Comparison of ENCODE assay signal across 8 cellular contexts in genomic region chr14:22276913-22277816, GRCh38.
A peak's percentile ranks its signal among the peaks of the same experiment; 100 is the strongest.
DNase-seq lines count a peak whose midpoint lies in the region; ATAC-seq, FAIRE-seq and TF ChIP-seq lines count a peak whose summit lies in the region.

No MANE protein-coding gene starts in this region.

- no peaks in the 10 kb centered on the region for H3K36me3 Mint-ChIP-seq in mesothelial cell of epicardium
- no peaks in the 10 kb centered on the region for H3K36me3 Mint-ChIP-seq in CD8-positive, alpha-beta memory T cell
- H3K36me3 Mint-ChIP-seq in stimulated activated effector memory CD8-positive, alpha-beta T cell treated with anti-CD3 and anti-CD28 coated beads, Interleukin-12 subunit alpha, Interleukin-12 subunit beta, amount 100 ng/mL, for 72 hours: no peaks in the 10 kb centered on the region

- BruUV-seq in K562 (replicated peaks; lab: Mats Ljungman, UMichigan): no TSS peak

- peaks cover 17% of the 10 kb centered on the region for H3K27me3 Mint-ChIP-seq in mesothelial cell of epicardium (ENCODE audit: low read depth)
- H3K27me3 Mint-ChIP-seq in CD8-positive, alpha-beta memory T cell: no peaks in the 10 kb centered on the region

- H3K4me1 Mint-ChIP-seq in mesothelial cell of epicardium: peaks cover 22% of the 10 kb centered on the region
- H3K4me1 Mint-ChIP-seq in CD8-positive, alpha-beta memory T cell: no peaks in the 10 kb centered on the region
- no peaks in the 10 kb centered on the region for H3K4me1 Mint-ChIP-seq in stimulated activated effector memory CD8-positive, alpha-beta T cell treated with anti-CD3 and anti-CD28 coated beads, Interleukin-12 subunit alpha, Interleukin-12 subunit beta, amount 100 ng/mL, for 72 hours

- no peaks in the 10 kb centered on the region for H3K4me1 ChIP-seq in K562 (replicated peaks in 1 of 2; ENCODE audit: control insufficient read depth in 2 of 2, insufficient read depth in 2 of 2, low read length in 2 of 2)
- H3K4me1 ChIP-seq in CD8-positive, alpha-beta memory T cell (ENCODE audit: insufficient read depth, low read length): no peaks in the 10 kb centered on the region

- no peak overlapping the region for H3K4me2 ChIP-seq in K562 (ENCODE audit: insufficient read depth, low read length)

- no peak for TF ChIP-seq POLR2A in K562 (conservative IDR thresholded peaks at IDR 0.05)

- H3K27me3 ChIP-seq in K562 (ENCODE audit: control insufficient read depth in 2 of 2, insufficient read depth in 2 of 2, low read length in 2 of 2): no peaks in the 10 kb centered on the region
- no peaks in the 10 kb centered on the region for H3K27me3 ChIP-seq in CD8-positive, alpha-beta memory T cell (ENCODE audit: insufficient read depth, low read length, poor library complexity, severe bottlenecking)

- 7% methylated on average over 4 of the region's 4 CpGs for WGBS in K562 (ENCODE audit: insufficient coverage, low coverage, missing lambda C conversion rate)

- intact Hi-C loops in K562 (cut with micrococcal nuclease): no loop called here

- H3K9me3 Mint-ChIP-seq in mesothelial cell of epicardium: no peaks in the 10 kb centered on the region
- H3K9me3 Mint-ChIP-seq in CD8-positive, alpha-beta memory T cell: no peaks in the 10 kb centered on the region
- no peaks in the 10 kb centered on the region for H3K9me3 Mint-ChIP-seq in stimulated activated effector memory CD8-positive, alpha-beta T cell treated with anti-CD3 and anti-CD28 coated beads, Interleukin-12 subunit alpha, Interleukin-12 subunit beta, amount 100 ng/mL, for 72 hours

- in situ Hi-C loops in K562 (cut with MboI): no loop called here

- TF ChIP-seq EP300 in K562 (IDR thresholded peaks at IDR 0.05; ENCODE audit: low read length): no peak

- no peak overlapping the region for H3K27ac Mint-ChIP-seq in mesothelial cell of epicardium
- no peak overlapping the region for H3K27ac Mint-ChIP-seq in CD8-positive, alpha-beta memory T cell
- H3K27ac Mint-ChIP-seq in stimulated activated effector memory CD8-positive, alpha-beta T cell treated with anti-CD3 and anti-CD28 coated beads, Interleukin-12 subunit alpha, Interleukin-12 subunit beta, amount 100 ng/mL, for 72 hours: no peak overlapping the region

- no peaks in the 10 kb centered on the region for H3K9me3 ChIP-seq in K562 (replicated peaks; ENCODE audit: control insufficient read depth, insufficient read depth, low read depth, low read length)
- H3K9me3 ChIP-seq in CD8-positive, alpha-beta memory T cell (ENCODE audit: low read length): no peaks in the 10 kb centered on the region

- POLR2A ChIA-PET in K562 (lab: Yijun Ruan, JAX): no interaction called here
- POLR2A ChIA-PET in CD8-positive, alpha-beta memory T cell (lab: Charles Lee): no interaction called here

- FAIRE-seq in K562 (lab: Jason Lieb, UNC): no peak

- CTCF ChIA-PET in K562 (lab: Yijun Ruan, JAX; ENCODE audit: low intra/inter-chr PET ratio): interaction anchor here (0.5 to 0.6 kb wide), 2 partner anchors 110 to 294 kb away, joined by 3 read pairs; no protein-coding TSS in a partner anchor
- CTCF ChIA-PET in CD8-positive, alpha-beta memory T cell (lab: Charles Lee): no interaction called here

- no peak overlapping the region for H2AFZ ChIP-seq in K562 (ENCODE audit: low read depth, low read length)

- no peak overlapping the region for H3K9ac ChIP-seq in K562 (ENCODE audit: insufficient read depth in 1 of 2, low read depth in 2 of 2, low read length in 2 of 2)

- DNase-seq in DMS53 treated with DMSO at 0.1 percent for 48 hours (lab: John Stamatoyannopoulos, UW; ENCODE audit: unreplicated experiment) (peak; percentile 1), Kasumi-1 (lab: John Stamatoyannopoulos, UW) (peak; percentile 60 to 63), K562 (ENCODE audit: extremely low read depth in 1 of 4, low spot score in 3 of 4) (peak; percentile 6), mesothelial cell of epicardium (ENCODE audit: low spot score in 2 of 2, unreplicated experiment in 2 of 2) (no peak), Ammon's horn (ENCODE audit: low spot score) (no peak)
- no peak for DNase-seq in CD8-positive, alpha-beta memory T cell
- DNase-seq in stimulated activated effector memory CD8-positive, alpha-beta T cell treated with anti-CD3 and anti-CD28 coated beads, Interleukin-12 subunit alpha, Interleukin-12 subunit beta, amount 100 ng/mL, for 72 hours (ENCODE audit: low spot score in 2 of 2): no peak

- no peaks in the 10 kb centered on the region for H4K20me1 ChIP-seq in K562 (replicated peaks; ENCODE audit: control insufficient read depth, insufficient read depth, low read length)

- H3K9me1 ChIP-seq in K562 (ENCODE audit: control insufficient read depth, insufficient read depth, low read length): no peaks in the 10 kb centered on the region

- no peaks in the 10 kb centered on the region for H3K79me2 ChIP-seq in K562 (ENCODE audit: control insufficient read depth, insufficient read depth, low read length)

- H3K4me3 ChIP-seq in K562: no peak overlapping the region
- H3K4me3 ChIP-seq in CD8-positive, alpha-beta memory T cell (ENCODE audit: low read length): no peak overlapping the region

- no peaks in the 10 kb centered on the region for H3K36me3 ChIP-seq in K562 (ENCODE audit: control insufficient read depth, insufficient read depth, low read length)
- no peaks in the 10 kb centered on the region for H3K36me3 ChIP-seq in CD8-positive, alpha-beta memory T cell (ENCODE audit: insufficient read depth, low read length)

- ATAC-seq in K562: no peak
- ATAC-seq in stimulated activated effector memory CD8-positive, alpha-beta T cell treated with anti-CD3 and anti-CD28 coated beads, Interleukin-12 subunit alpha, Interleukin-12 subunit beta, amount 100 ng/mL, for 72 hours: no peak
- ATAC-seq in HG03280 (IDR thresholded peaks at IDR 0.05; ENCODE audit: unreplicated experiment): no peak

- TF ChIP-seq RAD21 in K562 (CRISPR knock-in tag; conservative IDR thresholded peaks at IDR 0.05 in 1 of 2, IDR thresholded peaks at IDR 0.05 in 1 of 2): 0 out of 4 replicates have a peak, but pooled peaks of 1 of the 2 experiments have one; percentile 20

- TF ChIP-seq CTCF in K562 (IDR thresholded peaks at IDR 0.05 in 2 of 3, conservative IDR thresholded peaks at IDR 0.05 in 1 of 3; ENCODE audit: insufficient read depth in 2 of 3, low read depth in 1 of 3, low read length in 3 of 3) (peak in 2 of 3 experiments; percentile 30 to 56; a peak in 2 of 6 replicates), mesothelial cell of epicardium (IDR thresholded peaks at IDR 0.05; ENCODE audit: unreplicated experiment) (peak; percentile 56)

- H3K4me3 Mint-ChIP-seq in mesothelial cell of epicardium: no peak overlapping the region
- no peak overlapping the region for H3K4me3 Mint-ChIP-seq in CD8-positive, alpha-beta memory T cell
- H3K4me3 Mint-ChIP-seq in stimulated activated effector memory CD8-positive, alpha-beta T cell treated with anti-CD3 and anti-CD28 coated beads, Interleukin-12 subunit alpha, Interleukin-12 subunit beta, amount 100 ng/mL, for 72 hours: no peak overlapping the region

- H3K27ac ChIP-seq in K562 (ENCODE audit: extremely low read depth, low read depth, low read length): no peak overlapping the region
- H3K27ac ChIP-seq in CD8-positive, alpha-beta memory T cell (ENCODE audit: low read depth, low read length): no peak overlapping the region

TF ChIP-seq in K562, 482 proteins besides CTCF, POLR2A, EP300 and RAD21 (continues in another document):
- TF ChIP-seq ARID4B (CRISPR knock-in tag; IDR thresholded peaks at IDR 0.05): no peak
- no peak for TF ChIP-seq ZNF253 (CRISPR knock-in tag; conservative IDR thresholded peaks at IDR 0.05)
- TF ChIP-seq SMARCB1 (IDR thresholded peaks at IDR 0.05; ENCODE audit: insufficient read length, low read depth): no peak
- no peak for TF ChIP-seq DACH1 (IDR thresholded peaks at IDR 0.05; ENCODE audit: partially characterized antibody)
- TF ChIP-seq CBX5 (IDR thresholded peaks at IDR 0.05; ENCODE audit: borderline replicate concordance, low read depth): no peak
- no peak for TF ChIP-seq RFX5 (IDR thresholded peaks at IDR 0.05; ENCODE audit: low read depth, low read length)
- TF ChIP-seq SPI1 (IDR thresholded peaks at IDR 0.05; ENCODE audit: borderline replicate concordance, low read depth, low read length): no peak
- TF ChIP-seq TAF9B (IDR thresholded peaks at IDR 0.05; ENCODE audit: partially characterized antibody): no peak
- no peak for TF ChIP-seq CSDE1 (IDR thresholded peaks at IDR 0.05)
- TF ChIP-seq FIP1L1 (IDR thresholded peaks at IDR 0.05; ENCODE audit: low read depth, low read length, poor library complexity, severe bottlenecking): no peak
- TF ChIP-seq ZNF584 (CRISPR knock-in tag; IDR thresholded peaks at IDR 0.05; ENCODE audit: low read depth): no peak

Comparison
In these comparisons a context has a peak if more than half of its experiments do, and no peak if none do; other contexts are left out.
1. DNase-seq: peak in DMS53 treated with DMSO at 0.1 percent for 48 hours (single experiment), Kasumi-1 (2 of 2) and K562 (4 of 4); none in mesothelial cell of epicardium (0 of 2), CD8-positive, alpha-beta memory T cell (0 of 5), stimulated activated effector memory CD8-positive, alpha-beta T cell treated with anti-CD3 and anti-CD28 coated beads, Interleukin-12 subunit alpha, Interleukin-12 subunit beta, amount 100 ng/mL, for 72 hours (0 of 2) and Ammon's horn (single experiment).